In genomic region chr10:82924711-82925110, GRCh38 we compare ENCODE assay signal across 24 cellular contexts.
"Had no signal": no experiment of that assay in that cellular context is flagged by ENCODE, and none has a peak within 500 bp of the region (broad histone marks: within the 10 kb centered on the region; RNA-seq: fewer than 3 reads in every experiment).

No MANE protein-coding gene starts in this region.

- H3K27ac Mint-ChIP-seq: activated CD4-positive, alpha-beta memory T cell treated with anti-CD3 and anti-CD28 coated beads for 36 hours; activated CD4-positive, alpha-beta T cell treated with anti-CD3 and anti-CD28 coated beads, Interleukin-2, amount 10 ng/mL, durations not matched to agents 7 days and 5 days; activated naive CD8-positive, alpha-beta T cell treated with anti-CD3 and anti-CD28 coated beads, Interleukin-2, amount 10 ng/mL, durations not matched to agents 7 days and 5 days; activated T-helper 17 cell treated with anti-CD3 and anti-CD28 coated beads, Interleukin-2, amount 50 U/mL, for 72 hours had no signal

- H3K4me1 Mint-ChIP-seq: activated CD4-positive, alpha-beta T cell treated with anti-CD3 and anti-CD28 coated beads, Interleukin-2, amount 10 ng/mL, durations not matched to agents 7 days and 5 days; activated naive CD8-positive, alpha-beta T cell treated with anti-CD3 and anti-CD28 coated beads, Interleukin-2, amount 10 ng/mL, durations not matched to agents 7 days and 5 days; activated T-helper 17 cell treated with anti-CD3 and anti-CD28 coated beads, Interleukin-2, amount 50 U/mL, for 72 hours had no signal

- H3K9me3 ChIP-seq: ascending aorta, MG63 had no signal

- ATAC-seq: activated T-helper 17 cell treated with anti-CD3 and anti-CD28 coated beads, Interleukin-2, amount 50 U/mL, for 72 hours; PC-3 had no signal

- H3K27me3 Mint-ChIP-seq: activated CD4-positive, alpha-beta memory T cell treated with anti-CD3 and anti-CD28 coated beads for 36 hours; activated CD4-positive, alpha-beta T cell treated with anti-CD3 and anti-CD28 coated beads, Interleukin-2, amount 10 ng/mL, durations not matched to agents 7 days and 5 days; activated naive CD8-positive, alpha-beta T cell treated with anti-CD3 and anti-CD28 coated beads, Interleukin-2, amount 10 ng/mL, durations not matched to agents 7 days and 5 days; activated T-helper 17 cell treated with anti-CD3 and anti-CD28 coated beads, Interleukin-2, amount 50 U/mL, for 72 hours; brain had no signal

- H3K36me3 Mint-ChIP-seq: activated CD4-positive, alpha-beta memory T cell treated with anti-CD3 and anti-CD28 coated beads for 36 hours; activated naive CD8-positive, alpha-beta T cell treated with anti-CD3 and anti-CD28 coated beads, Interleukin-2, amount 10 ng/mL, durations not matched to agents 7 days and 5 days had no signal

- H3K4me3 ChIP-seq: ascending aorta, MG63 had no signal

- H3K36me3 ChIP-seq: ascending aorta, MG63 had no signal

- H3K27me3 ChIP-seq: ascending aorta, MG63 had no signal

- H3K4me3 Mint-ChIP-seq: activated CD4-positive, alpha-beta memory T cell treated with anti-CD3 and anti-CD28 coated beads for 36 hours; activated CD4-positive, alpha-beta T cell treated with anti-CD3 and anti-CD28 coated beads, Interleukin-2, amount 10 ng/mL, durations not matched to agents 7 days and 5 days; activated naive CD8-positive, alpha-beta T cell treated with anti-CD3 and anti-CD28 coated beads, Interleukin-2, amount 10 ng/mL, durations not matched to agents 7 days and 5 days; activated T-helper 17 cell treated with anti-CD3 and anti-CD28 coated beads, Interleukin-2, amount 50 U/mL, for 72 hours; brain had no signal

- DNase-seq: activated CD4-positive, alpha-beta memory T cell treated with anti-CD3 and anti-CD28 coated beads for 36 hours; activated CD4-positive, alpha-beta T cell treated with anti-CD3 and anti-CD28 coated beads, Interleukin-2, amount 10 ng/mL, durations not matched to agents 7 days and 5 days; activated CD4-positive, CD25-positive, alpha-beta regulatory T cell; activated CD8-positive, alpha-beta memory T cell treated with anti-CD3 and anti-CD28 coated beads for 24 hours; activated gamma-delta T cell; activated naive CD4-positive, alpha-beta T cell treated with anti-CD3 and anti-CD28 coated beads, Interleukin-2, amount 50 U/mL, for 16 hours; activated naive CD8-positive, alpha-beta T cell treated with anti-CD3 and anti-CD28 coated beads, Interleukin-2, amount 10 ng/mL, durations not matched to agents 7 days and 5 days; activated T-cell treated with anti-CD3 and anti-CD28 coated beads, Interleukin-2, amount 50 U/mL, for 48 hours; amniotic stem cell; MG63; MV-4-11; NCI-H1092 treated with DMSO at 0.1 percent for 48 hours; NCI-H1436 treated with DMSO at 0.1 percent for 48 hours; NCI-H187; NCI-H2081; NCI-H510A treated with DMSO at 0.1 percent for 48 hours; NCI-H69; PC-3; SHP77 treated with DMSO at 0.1 percent for 48 hours; T-helper 1 cell had no signal

- H3K27ac ChIP-seq: ascending aorta, VCaP had no signal

- H3K4me1 ChIP-seq: ascending aorta had no signal
